In the genomic region with DNA sequence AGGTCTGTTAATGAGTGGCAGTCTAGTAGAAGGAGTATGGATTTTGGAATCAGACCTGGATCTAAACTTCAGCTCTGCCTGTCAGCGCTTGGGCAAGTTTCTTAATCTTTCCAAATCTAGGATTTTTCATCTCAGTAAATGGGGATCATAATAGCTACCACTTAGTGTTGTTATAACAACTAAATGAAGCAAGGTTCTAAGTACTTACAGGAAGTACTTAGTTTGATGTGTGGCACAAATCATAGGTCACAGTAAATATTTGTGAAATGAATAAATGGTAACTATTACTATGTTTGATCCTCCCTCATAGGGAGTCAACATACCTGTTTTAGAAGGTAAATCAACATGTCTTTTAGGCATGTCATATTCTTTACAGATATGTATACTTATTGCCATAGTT, we compare ENCODE assay signal across 22 cellular contexts.
"Had no signal": no experiment of that assay in that cellular context is flagged by ENCODE, and none has a peak within 500 bp of the region (broad histone marks: within the 10 kb centered on the region; RNA-seq: fewer than 3 reads in every experiment).

No MANE protein-coding gene starts in this region.

- H3K4me3 ChIP-seq: coronary artery, heart left ventricle, left ventricle myocardium inferior, lung, prostate gland, right lobe of liver, skin epidermis, uterus had no signal

- H3K9me3 ChIP-seq: heart left ventricle, left ventricle myocardium inferior, prostate gland, right lobe of liver, uterus had no signal

- ATAC-seq: effector memory CD8-positive, alpha-beta T cell; naive thymus-derived CD4-positive, alpha-beta T cell; stimulated activated naive CD8-positive, alpha-beta T cell treated with anti-CD3 and anti-CD28 coated beads, Interleukin-15, amount 100 ng/mL, for 72 hours had no signal

- H3K9ac ChIP-seq: parathyroid adenoma had no signal

- H3K36me3 ChIP-seq: prostate gland, right lobe of liver, uterus had no signal

- H3K79me2 ChIP-seq: parathyroid adenoma had no signal

- H3K27ac ChIP-seq: coronary artery, left ventricle myocardium inferior, parathyroid adenoma, right lobe of liver had no signal

- H3K27me3 Mint-ChIP-seq: effector memory CD8-positive, alpha-beta T cell; naive thymus-derived CD4-positive, alpha-beta T cell; stimulated activated naive B cell treated with anti-CD40 and anti-IgM and Interleukin-4, amounts not matched to agents 10 μg/mL and 1 μg/mL and 100 μg/mL, for 72 hours; stimulated activated naive CD8-positive, alpha-beta T cell treated with anti-CD3 and anti-CD28 coated beads, Interleukin-15, amount 100 ng/mL, for 72 hours had no signal

- H3K27me3 ChIP-seq: heart left ventricle, right lobe of liver, uterus had no signal

- H3K4me3 Mint-ChIP-seq: effector memory CD8-positive, alpha-beta T cell; naive thymus-derived CD4-positive, alpha-beta T cell; nephron progenitor cell; stimulated activated naive B cell treated with anti-CD40 and anti-IgM and Interleukin-4, amounts not matched to agents 10 μg/mL and 1 μg/mL and 100 μg/mL, for 72 hours; stimulated activated naive CD8-positive, alpha-beta T cell treated with anti-CD3 and anti-CD28 coated beads, Interleukin-15, amount 100 ng/mL, for 72 hours had no signal

- H2AFZ ChIP-seq: parathyroid adenoma had no signal

- H3K9me3 Mint-ChIP-seq: effector memory CD8-positive, alpha-beta T cell; naive thymus-derived CD4-positive, alpha-beta T cell; nephron progenitor cell; stimulated activated naive B cell treated with anti-CD40 and anti-IgM and Interleukin-4, amounts not matched to agents 10 μg/mL and 1 μg/mL and 100 μg/mL, for 72 hours; stimulated activated naive CD8-positive, alpha-beta T cell treated with anti-CD3 and anti-CD28 coated beads, Interleukin-15, amount 100 ng/mL, for 72 hours had no signal

- H3K27ac Mint-ChIP-seq: effector memory CD8-positive, alpha-beta T cell; naive thymus-derived CD4-positive, alpha-beta T cell; stimulated activated naive B cell treated with anti-CD40 and anti-IgM and Interleukin-4, amounts not matched to agents 10 μg/mL and 1 μg/mL and 100 μg/mL, for 72 hours; stimulated activated naive CD8-positive, alpha-beta T cell treated with anti-CD3 and anti-CD28 coated beads, Interleukin-15, amount 100 ng/mL, for 72 hours had no signal

- H3K4me1 Mint-ChIP-seq: stimulated activated naive CD8-positive, alpha-beta T cell treated with anti-CD3 and anti-CD28 coated beads, Interleukin-15, amount 100 ng/mL, for 72 hours had no signal

- DNase-seq: caudate nucleus; effector memory CD8-positive, alpha-beta T cell; heart left ventricle; hippocampal formation; left ventricle myocardium inferior; mesendoderm; naive thymus-derived CD4-positive, alpha-beta T cell; nephron progenitor cell; retina; right lobe of liver; stimulated activated CD4-positive, alpha-beta T cell treated with anti-CD3 and anti-CD28 coated beads, Interleukin-2, amount 100 ng/mL, for 24 hours; stimulated activated CD4-positive, alpha-beta T cell treated with anti-CD3 and anti-CD28 coated beads, Interleukin-4, amount 100 ng/mL, for 4 hours; stimulated activated naive B cell treated with anti-CD40 and anti-IgM and Interleukin-4, amounts not matched to agents 10 μg/mL and 1 μg/mL and 100 μg/mL, for 72 hours; stimulated activated naive CD8-positive, alpha-beta T cell treated with anti-CD3 and anti-CD28 coated beads, Interleukin-15, amount 100 ng/mL, for 72 hours; substantia nigra; trophoblast cell; uterus had no signal

- H3K4me1 ChIP-seq: parathyroid adenoma, prostate gland, right lobe of liver, uterus had no signal
